In the genomic region with DNA sequence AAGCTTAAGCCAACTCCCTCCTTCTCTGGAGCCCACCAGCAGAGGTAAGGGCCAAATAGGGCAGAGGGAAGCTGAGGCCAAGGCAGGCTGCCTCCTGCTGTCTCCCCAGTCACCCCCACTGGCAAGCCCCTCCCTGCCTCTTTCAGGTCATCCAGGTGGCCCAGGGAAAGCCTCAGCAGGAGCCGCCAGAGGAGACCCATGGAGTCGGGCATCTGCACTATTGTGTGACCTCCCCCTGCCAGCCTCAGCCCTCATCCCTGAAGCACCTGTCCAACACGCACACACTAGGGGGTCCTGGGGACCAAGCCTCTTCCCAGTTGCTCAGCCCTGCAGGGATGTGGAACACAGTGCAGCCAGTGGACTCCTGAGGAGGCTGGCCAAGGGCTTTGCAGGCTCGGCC, we compare ENCODE assay signal across 1 cellular context.
TF ChIP-seq lines count a peak whose summit lies in the region.

No MANE protein-coding gene starts in this region.

TF ChIP-seq in HCT116, 20 proteins besides CTCF, POLR2A, EP300 and RAD21 (continued from another document):
- TF ChIP-seq, protein P1, sequence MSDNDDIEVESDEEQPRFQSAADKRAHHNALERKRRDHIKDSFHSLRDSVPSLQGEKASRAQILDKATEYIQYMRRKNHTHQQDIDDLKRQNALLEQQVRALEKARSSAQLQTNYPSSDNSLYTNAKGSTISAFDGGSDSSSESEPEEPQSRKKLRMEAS (IDR thresholded peaks at IDR 0.05), result no peak
TF ChIP-seq in HCT116: peak in this region for 0.
